ENCODE assay signal across 9 cellular contexts in genomic region chr15:71295242-71296031, GRCh38.
DNase-seq lines count a peak whose midpoint lies in the region; ATAC-seq and TF ChIP-seq lines count a peak whose summit lies in the region.
"Had no signal": no experiment of that assay in that cellular context is flagged by ENCODE, and none has a peak within 500 bp of the region (broad histone marks: within the 10 kb centered on the region; RNA-seq: fewer than 3 reads in every experiment).

No MANE protein-coding gene starts in this region.

- peaks cover 6% of the 10 kb centered on the region for H3K27me3 Mint-ChIP-seq in activated CD4-positive, alpha-beta T cell treated with anti-CD3 and anti-CD28 coated beads for 36 hours
- H3K27me3 Mint-ChIP-seq in CD4-positive, alpha-beta memory T cell: peaks cover 0 to 5% of the 10 kb centered on the region in 2 donors

- no peak overlapping the region for H3K27ac Mint-ChIP-seq in activated CD4-positive, alpha-beta T cell treated with anti-CD3 and anti-CD28 coated beads for 36 hours
- no peak overlapping the region for H3K27ac Mint-ChIP-seq in CD4-positive, alpha-beta memory T cell

- CTCF ChIA-PET in activated CD4-positive, alpha-beta T cell treated with anti-CD3 and anti-CD28 coated beads for 36 hours (lab: Charles Lee): no interaction called here
- CTCF ChIA-PET in CD4-positive, alpha-beta memory T cell (lab: Charles Lee; ENCODE audit: partially characterized antibody): no interaction called here

- no peak for TF ChIP-seq POLR2A in thyroid gland (IDR thresholded peaks at IDR 0.05)

- TF ChIP-seq CTCF in thyroid gland (IDR thresholded peaks at IDR 0.05): no peak

- H3K4me1 ChIP-seq in thyroid gland: peaks cover 0 to 21% of the 10 kb centered on the region in 2 donors
- H3K4me1 ChIP-seq in CD4-positive, alpha-beta memory T cell (ENCODE audit: insufficient read depth, low read length): peaks cover 15% of the 10 kb centered on the region

- no peaks in the 10 kb centered on the region for H3K27me3 ChIP-seq in thyroid gland
- H3K27me3 ChIP-seq in CD4-positive, alpha-beta memory T cell (ENCODE audit: insufficient read depth, low read length): no peaks in the 10 kb centered on the region

- H3K4me3 ChIP-seq in thyroid gland (replicated peaks in 1 of 3): no peak overlapping the region
- H3K4me3 ChIP-seq in CD4-positive, alpha-beta memory T cell (ENCODE audit: low read length in 2 of 2): no peak overlapping the region

- 64 to 76% methylated on average over 4 of the region's 4 CpGs for WGBS in thyroid gland, 2 donors

- H3K36me3 Mint-ChIP-seq in activated CD4-positive, alpha-beta T cell treated with anti-CD3 and anti-CD28 coated beads for 36 hours (ENCODE audit: low read depth): no peaks in the 10 kb centered on the region
- H3K36me3 Mint-ChIP-seq in CD4-positive, alpha-beta memory T cell: no peaks in the 10 kb centered on the region

- peaks cover 3% of the 10 kb centered on the region for H3K9me3 Mint-ChIP-seq in activated CD4-positive, alpha-beta T cell treated with anti-CD3 and anti-CD28 coated beads for 36 hours (ENCODE audit: low read depth)
- no peaks in the 10 kb centered on the region for H3K9me3 Mint-ChIP-seq in CD4-positive, alpha-beta memory T cell

- intact Hi-C loops in activated CD4-positive, alpha-beta T cell treated with anti-CD3 and anti-CD28 coated beads for 36 hours (cut with DNase I, micrococcal nuclease): no loop called here
- intact Hi-C loops in thyroid gland (cut with DNase I): no loop called here
- intact Hi-C loops in CD4-positive, alpha-beta memory T cell (cut with micrococcal nuclease): no loop called here

- peak; percentile 92 for ATAC-seq in activated CD4-positive, alpha-beta T cell treated with anti-CD3 and anti-CD28 coated beads for 36 hours

- peak; percentile 5 for DNase-seq in activated CD4-positive, alpha-beta T cell treated with anti-CD3 and anti-CD28 coated beads for 36 hours
- DNase-seq in activated CD4-positive, alpha-beta T cell treated with anti-CD3 and anti-CD28 coated beads for 1 hour: no peak
- DNase-seq in SKM-1 (lab: John Stamatoyannopoulos, UW; ENCODE audit: unreplicated experiment) (peak; percentile 3), glomerular endothelial cell (ENCODE audit: extremely low read depth, low read depth, low spot score) (peak; percentile 99), thyroid gland (peak; percentile 10 to 16), substantia nigra (lab: John Stamatoyannopoulos, UW) (no peak), KG1 (lab: John Stamatoyannopoulos, UW) (no peak)
- DNase-seq in CD4-positive, alpha-beta memory T cell: no peak
- DNase-seq: C1 segment of cervical spinal cord had no signal

- peaks cover 26% of the 10 kb centered on the region for H3K4me1 Mint-ChIP-seq in activated CD4-positive, alpha-beta T cell treated with anti-CD3 and anti-CD28 coated beads for 36 hours
- H3K4me1 Mint-ChIP-seq in CD4-positive, alpha-beta memory T cell: peaks cover 12 to 22% (median 15%) of the 10 kb centered on the region in 4 donors

- peak overlapping the region in 1 of 3 donors; percentile 49 for H3K27ac ChIP-seq in thyroid gland
- H3K27ac ChIP-seq in substantia nigra (ENCODE audit: low read depth, low read length, poor library complexity, severe bottlenecking): no peak overlapping the region
- no peak overlapping the region for H3K27ac ChIP-seq in CD4-positive, alpha-beta memory T cell (ENCODE audit: low read depth, low read length)

- H3K4me3 Mint-ChIP-seq in activated CD4-positive, alpha-beta T cell treated with anti-CD3 and anti-CD28 coated beads for 36 hours: no peak overlapping the region
- no peak overlapping the region for H3K4me3 Mint-ChIP-seq in CD4-positive, alpha-beta memory T cell

- H3K9me3 ChIP-seq in thyroid gland: no peaks in the 10 kb centered on the region
- H3K9me3 ChIP-seq in CD4-positive, alpha-beta memory T cell (ENCODE audit: control insufficient read depth in 1 of 2, low read length in 2 of 2): no peaks in the 10 kb centered on the region

- POLR2A ChIA-PET in activated CD4-positive, alpha-beta T cell treated with anti-CD3 and anti-CD28 coated beads for 36 hours (lab: Charles Lee): no interaction called here
- POLR2A ChIA-PET in CD4-positive, alpha-beta memory T cell (lab: Charles Lee; ENCODE audit: partially characterized antibody): no interaction called here

- H3K36me3 ChIP-seq in thyroid gland: no peaks in the 10 kb centered on the region
- no peaks in the 10 kb centered on the region for H3K36me3 ChIP-seq in CD4-positive, alpha-beta memory T cell (ENCODE audit: insufficient read depth, low read length)

Comparison
In these comparisons a context has a peak if more than half of its experiments do, and no peak if none do; other contexts are left out.
1. DNase-seq: peak in activated CD4-positive, alpha-beta T cell treated with anti-CD3 and anti-CD28 coated beads for 36 hours (single experiment), SKM-1 (single experiment), glomerular endothelial cell (single experiment) and thyroid gland (2 of 2); none in activated CD4-positive, alpha-beta T cell treated with anti-CD3 and anti-CD28 coated beads for 1 hour (single experiment), substantia nigra (0 of 49), KG1 (single experiment) and CD4-positive, alpha-beta memory T cell (0 of 5).